In the genomic region with DNA sequence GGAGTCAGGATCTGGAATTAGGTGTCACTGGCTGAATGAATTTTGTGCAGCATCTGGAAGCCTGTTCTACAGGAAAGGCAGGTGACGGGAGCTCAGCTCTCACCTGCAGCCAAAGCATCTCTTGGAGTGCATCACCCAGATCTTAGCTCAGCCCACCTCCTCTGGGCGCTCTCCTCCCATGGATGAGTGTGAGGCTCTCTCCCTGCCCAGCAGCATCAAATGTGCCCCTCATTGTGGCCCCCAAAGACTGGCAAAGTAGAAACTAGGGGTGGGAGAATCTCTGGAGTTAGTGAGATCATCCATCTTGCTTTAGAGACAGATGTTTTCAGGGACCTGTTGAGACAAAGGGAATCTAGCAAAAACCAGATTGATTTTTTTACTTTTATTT, we compare ENCODE assay signal across 22 cellular contexts.
DNase-seq lines count a peak whose midpoint lies in the region; ATAC-seq and TF ChIP-seq lines count a peak whose summit lies in the region.
"Had no signal": no experiment of that assay in that cellular context is flagged by ENCODE, and none has a peak within 500 bp of the region (broad histone marks: within the 10 kb centered on the region; RNA-seq: fewer than 3 reads in every experiment).

No MANE protein-coding gene starts in this region.

- TF ChIP-seq POLR2A in breast epithelium (IDR thresholded peaks at IDR 0.05) = no peak
- no peak for TF ChIP-seq POLR2A in esophagus muscularis mucosa (IDR thresholded peaks at IDR 0.05; ENCODE audit: low read depth)
- no peak for TF ChIP-seq POLR2A in tibial nerve (IDR thresholded peaks at IDR 0.05)

- H3K4me1 Mint-ChIP-seq in MCF 10A (ENCODE audit: insufficient read depth, unreplicated experiment) = peaks cover 36% of the 10 kb centered on the region
- no peaks in the 10 kb centered on the region for H3K4me1 Mint-ChIP-seq in CD4-positive, alpha-beta T cell (ENCODE audit: low read depth)
- H3K4me1 Mint-ChIP-seq: GM23338 had no signal

- TF ChIP-seq CTCF in MCF 10A (IDR thresholded peaks at IDR 0.05; ENCODE audit: unreplicated experiment) = no peak
- no peak for TF ChIP-seq CTCF in breast epithelium (IDR thresholded peaks at IDR 0.05)
- TF ChIP-seq CTCF in esophagus muscularis mucosa (IDR thresholded peaks at IDR 0.05) = no peak
- no peak for TF ChIP-seq CTCF in tibial nerve (IDR thresholded peaks at IDR 0.05)
- TF ChIP-seq CTCF in CD4-positive, alpha-beta T cell (IDR thresholded peaks at IDR 0.05) = no peak

- H3K27me3 ChIP-seq in breast epithelium = no peaks in the 10 kb centered on the region
- H3K27me3 ChIP-seq in esophagus muscularis mucosa = no peaks in the 10 kb centered on the region
- H3K27me3 ChIP-seq in tibial nerve = no peaks in the 10 kb centered on the region
- no peaks in the 10 kb centered on the region for H3K27me3 ChIP-seq in CD4-positive, alpha-beta T cell (ENCODE audit: control insufficient read depth, insufficient read depth, low read length)
- H3K27me3 ChIP-seq: Peyer's patch had no signal

- no peaks in the 10 kb centered on the region for H3K27me3 Mint-ChIP-seq in MCF 10A (ENCODE audit: insufficient read depth, unreplicated experiment)
- H3K27me3 Mint-ChIP-seq in CD4-positive, alpha-beta T cell = no peaks in the 10 kb centered on the region

- H3K4me3 ChIP-seq in breast epithelium = no peak overlapping the region
- H3K4me3 ChIP-seq in esophagus muscularis mucosa = no peak overlapping the region
- H3K4me3 ChIP-seq in tibial nerve = no peak overlapping the region
- H3K4me3 ChIP-seq: GM23338, HAP-1, Peyer's patch had no signal

- no peaks in the 10 kb centered on the region for H3K9me3 Mint-ChIP-seq in MCF 10A (ENCODE audit: unreplicated experiment)
- H3K9me3 Mint-ChIP-seq in CD4-positive, alpha-beta T cell = no peaks in the 10 kb centered on the region
- H3K9me3 Mint-ChIP-seq: GM23338 had no signal

- H3K36me3 ChIP-seq in breast epithelium (no peaks in the 10 kb centered on the region), esophagus muscularis mucosa (no peaks in the 10 kb centered on the region), tibial nerve (peaks cover 0 to 21% (median 0%) of the 10 kb centered on the region in 3 donors)

- TF ChIP-seq EP300 in esophagus muscularis mucosa (IDR thresholded peaks at IDR 0.05) (no peak), tibial nerve (IDR thresholded peaks at IDR 0.05) (no peak)

- CTCF ChIA-PET in MCF 10A (lab: Yijun Ruan, JAX) = no interaction called here
- CTCF ChIA-PET in CD4-positive, alpha-beta T cell (lab: Charles Lee) = no interaction called here

- H3K27ac Mint-ChIP-seq in MCF 10A (ENCODE audit: low read depth, unreplicated experiment) = peak overlapping the region; percentile 86
- H3K27ac Mint-ChIP-seq in CD4-positive, alpha-beta T cell = no peak overlapping the region

- H3K4me3 Mint-ChIP-seq in MCF 10A (ENCODE audit: unreplicated experiment) = no peak overlapping the region
- no peak overlapping the region for H3K4me3 Mint-ChIP-seq in CD4-positive, alpha-beta T cell
- H3K4me3 Mint-ChIP-seq: GM23338 had no signal

- H3K9me3 ChIP-seq in breast epithelium = no peaks in the 10 kb centered on the region
- H3K9me3 ChIP-seq in esophagus muscularis mucosa = no peaks in the 10 kb centered on the region
- H3K9me3 ChIP-seq in tibial nerve = no peaks in the 10 kb centered on the region
- H3K9me3 ChIP-seq in CD4-positive, alpha-beta T cell (ENCODE audit: control insufficient read depth, low read length) = no peaks in the 10 kb centered on the region
- H3K9me3 ChIP-seq: HAP-1, Peyer's patch had no signal

- H3K27ac ChIP-seq in breast epithelium (peak overlapping the region in 1 of 2 donors; percentile 81), esophagus muscularis mucosa (replicated peaks in 1 of 4) (peak overlapping the region in 3 of 4 donors; percentile 81 to 86 (median 86)), tibial nerve (peak overlapping the region; percentile 72 to 99 (median 94))
- H3K27ac ChIP-seq in CD4-positive, alpha-beta T cell (ENCODE audit: low read depth, low read length) = no peak overlapping the region
- H3K27ac ChIP-seq: C4-2B, KMS-11 had no signal

- no peak for ATAC-seq in CD4-positive, alpha-beta T cell (ENCODE audit: poor library complexity)
- ATAC-seq: GM23338, Right ventricle myocardium inferior had no signal

- POLR2A ChIA-PET in MCF 10A (lab: Yijun Ruan, JAX) = interaction anchor here (1.0 to 3.3 kb wide), 2 partner anchors 16 to 168 kb away, joined by 3 to 20 read pairs; no protein-coding TSS in a partner anchor
- POLR2A ChIA-PET in CD4-positive, alpha-beta T cell (lab: Charles Lee) = no interaction called here

- DNase-seq in MCF 10A (ENCODE audit: unreplicated experiment) (no peak), breast epithelium (ENCODE audit: low spot score in 2 of 2) (no peak), esophagus muscularis mucosa (ENCODE audit: extremely low spot score) (peak; percentile 62), tibial nerve (ENCODE audit: low spot score in 2 of 2) (no peak), SHP77 (lab: John Stamatoyannopoulos, UW) (no peak), occipital lobe (lab: John Stamatoyannopoulos, UW) (no peak)
- no peak for DNase-seq in CD4-positive, alpha-beta T cell
- DNase-seq: 8988T, DMS53, GDM1, NCI-H1105, NCI-H2081, NCI-H2171, NCI-H345, NCI-H524, NCI-H774, Peyer's patch had no signal

- no TSS peak for BruUV-seq in MCF 10A (replicated peaks; lab: Mats Ljungman, UMichigan)

- WGBS in esophagus muscularis mucosa = 100% methylated on average over 2 of the region's 2 CpGs
- 93 to 95% methylated on average over 2 of the region's 2 CpGs for WGBS in tibial nerve, 2 donors

- intact Hi-C loops in MCF 10A (cut with micrococcal nuclease) (loop anchor here (5.0 kb wide), 2 partner anchors 168 to 283 kb away; a partner anchor contains a TSS), breast epithelium (cut with DNase I; ENCODE audit: low total_unique reads) (no loop called here), esophagus muscularis mucosa (cut with DNase I) (loop anchor here (10.0 kb wide), 1 partner anchor 280 kb away; a partner anchor contains a TSS)
- intact Hi-C loops in CD4-positive, alpha-beta T cell (cut with DNase I, micrococcal nuclease) = no loop called here

- H3K4me1 ChIP-seq in breast epithelium = no peaks in the 10 kb centered on the region
- H3K4me1 ChIP-seq in esophagus muscularis mucosa = peaks cover 34 to 51% (median 46%) of the 10 kb centered on the region in 4 donors
- peaks cover 5 to 67% (median 40%) of the 10 kb centered on the region in 4 donors for H3K4me1 ChIP-seq in tibial nerve
- H3K4me1 ChIP-seq: HAP-1, Peyer's patch had no signal

- H3K36me3 Mint-ChIP-seq in MCF 10A (ENCODE audit: insufficient read depth, unreplicated experiment) = peaks cover 89% of the 10 kb centered on the region
- H3K36me3 Mint-ChIP-seq in CD4-positive, alpha-beta T cell (ENCODE audit: low read depth) = no peaks in the 10 kb centered on the region

Comparison
In these comparisons a context has a peak if more than half of its experiments do, and no peak if none do; other contexts are left out.
1. intact Hi-C loops: an anchor here in MCF 10A (5.0 kb wide) and esophagus muscularis mucosa (10.0 kb wide); none called in breast epithelium and CD4-positive, alpha-beta T cell.